Comparison of ENCODE assay signal across 9 cellular contexts in the genomic region with DNA sequence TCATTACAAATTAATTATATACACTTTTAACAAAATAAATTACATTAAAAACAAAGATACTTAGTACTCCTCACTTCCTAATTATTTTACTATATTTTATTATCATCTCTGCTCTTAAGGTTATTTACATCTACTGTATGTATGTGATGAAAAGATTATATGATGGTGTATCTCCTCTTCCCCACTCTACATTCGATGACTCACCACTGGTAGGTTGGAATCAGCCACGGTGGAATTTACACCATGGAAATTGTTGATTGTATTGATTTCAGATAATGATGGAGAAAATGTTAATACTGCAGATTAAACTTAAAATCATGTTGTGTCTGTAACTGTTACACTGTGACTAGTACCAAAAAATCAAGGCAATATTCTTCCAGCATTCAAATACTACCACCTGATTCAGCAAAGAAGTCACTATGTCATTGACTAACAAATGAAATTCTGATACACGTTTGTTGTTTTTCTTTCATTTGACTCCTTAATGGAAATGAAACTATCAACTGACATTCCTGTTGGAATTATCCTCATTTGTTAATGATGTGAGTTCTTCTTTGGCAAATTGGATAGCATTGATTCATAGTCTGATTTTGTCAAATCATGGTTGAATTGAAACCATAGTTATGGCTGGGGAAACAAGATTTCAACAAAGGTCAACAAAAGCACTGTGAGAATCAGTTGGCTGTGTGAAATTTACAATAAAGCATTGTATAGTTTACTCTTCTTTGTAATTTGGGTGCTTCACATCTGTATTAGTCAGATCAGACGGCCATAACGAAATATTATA.
"Had no signal": no experiment of that assay in that cellular context is flagged by ENCODE, and none has a peak within 500 bp of the region (broad histone marks: within the 10 kb centered on the region; RNA-seq: fewer than 3 reads in every experiment).

No MANE protein-coding gene starts in this region.

- H3K4me2 ChIP-seq: KMS-11 had no signal

- H3K9ac ChIP-seq: KMS-11 had no signal

- ATAC-seq: HCT116 had no signal

- H3K36me3 ChIP-seq: HAP-1 had no signal

- DNase-seq: GOT3, H7, IMR-90, Karpas-422, KBM-7 had no signal

- H3K9me3 ChIP-seq: HAP-1 had no signal

- FAIRE-seq: HTR-8/SVneo had no signal

- H3K4me3 ChIP-seq: HAP-1 had no signal

- H3K27ac ChIP-seq: KMS-11 had no signal
